In the genomic region with DNA sequence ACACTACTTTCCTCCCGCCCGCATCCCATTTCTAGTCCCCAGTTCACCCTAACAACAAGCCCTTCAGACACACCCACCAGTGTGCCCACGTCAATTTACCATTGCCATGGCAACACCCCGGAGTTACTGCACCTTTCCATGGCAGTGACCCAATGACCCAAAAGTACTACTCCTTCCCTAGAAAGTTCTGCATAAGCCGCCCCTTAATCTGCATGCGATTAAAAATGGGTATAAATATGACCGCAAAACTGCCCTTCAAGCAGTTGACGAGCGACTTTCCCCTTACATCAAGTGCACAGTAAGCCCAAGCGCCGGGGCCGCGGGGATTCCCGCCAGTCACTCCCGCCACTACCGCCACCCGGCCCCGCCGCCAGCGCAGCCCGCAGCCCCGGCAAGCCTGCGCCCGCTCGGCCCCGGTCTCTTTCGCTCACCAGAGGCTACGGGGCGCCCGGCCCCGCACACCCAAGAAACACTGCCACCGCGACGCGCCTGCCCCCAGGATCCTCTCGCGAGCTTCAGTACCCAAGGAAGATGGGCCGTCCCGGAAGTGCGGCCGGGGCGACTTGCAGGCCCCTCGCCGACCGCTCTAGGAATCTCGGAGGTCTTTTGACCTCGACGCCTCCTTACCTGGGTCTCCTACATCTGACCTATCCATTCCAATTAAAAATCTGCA, we compare ENCODE assay signal across 8 cellular contexts. TPM values are rescaled to one million over a fixed set of nuclear protein-coding genes. Genes with fewer than 3 reads are reported as not detected.
DNase-seq lines count a peak whose midpoint lies in the region; ATAC-seq and TF ChIP-seq lines count a peak whose summit lies in the region.

No MANE protein-coding gene starts in this region.

- no peaks in the 10 kb centered on the region for H3K4me1 ChIP-seq in Caco-2

- BruUV-seq in Caco-2 (replicated peaks; lab: Mats Ljungman, UMichigan): no TSS peak

- H3K36me3 ChIP-seq in Caco-2 (ENCODE audit: control insufficient read depth, insufficient read depth, low read length): no peaks in the 10 kb centered on the region

- H3K9me3 ChIP-seq in Caco-2: peaks cover 4% of the 10 kb centered on the region; the same call in 1 of the 2 replicates

- ATAC-seq in GM21576 (IDR thresholded peaks at IDR 0.05; ENCODE audit: unreplicated experiment) (peak; percentile 72), left lobe of liver (peak; percentile 96)

- H3K27ac Mint-ChIP-seq in Caco-2 (ENCODE audit: unreplicated experiment): no peak overlapping the region

- H3K27me3 Mint-ChIP-seq in Caco-2 (ENCODE audit: insufficient read depth, unreplicated experiment): peaks cover 6% of the 10 kb centered on the region

- no peak overlapping the region for H3K4me3 Mint-ChIP-seq in Caco-2 (ENCODE audit: unreplicated experiment)

- H3K36me3 Mint-ChIP-seq in Caco-2 (ENCODE audit: insufficient read depth, unreplicated experiment): no peaks in the 10 kb centered on the region

- H3K27ac ChIP-seq in dorsolateral prefrontal cortex: peak overlapping the region in 12 of 59 donors; percentile 9 to 72 (median 44)

- POLR2A ChIA-PET in Caco-2 (lab: Charles Lee): no interaction called here

- TF ChIP-seq CTCF in dorsolateral prefrontal cortex (IDR thresholded peaks at IDR 0.05 in 54 of 56, conservative IDR thresholded peaks at IDR 0.05 in 2 of 56; ENCODE audit: low read depth in 1 of 56, partially characterized antibody in 56 of 56): peak in 8 of 56 donors; percentile 4 to 26 (median 13)
- TF ChIP-seq CTCF in Caco-2 (IDR thresholded peaks at IDR 0.05; ENCODE audit: insufficient read depth in 1 of 2, low read depth in 1 of 2, low read length in 1 of 2, severe bottlenecking in 1 of 2, unreplicated experiment in 1 of 2): no peak

- H3K4me3 ChIP-seq in dorsolateral prefrontal cortex (peak overlapping the region; percentile 54 to 93 (median 80)), Caco-2 (ENCODE audit: low read depth, low read length) (no peak overlapping the region)

- peaks cover 20% of the 10 kb centered on the region for H3K9me3 Mint-ChIP-seq in Caco-2 (ENCODE audit: unreplicated experiment)

- intact Hi-C loops in dorsolateral prefrontal cortex (cut with DNase I): no loop called here
- intact Hi-C loops in Caco-2 (cut with micrococcal nuclease; ENCODE audit: unreplicated experiment): no loop called here

- peak; percentile 71 for DNase-seq in COR-L47 (lab: John Stamatoyannopoulos, UW)
- peak; percentile 44 for DNase-seq in NCI-H146 treated with DMSO at 0.1 percent for 48 hours (lab: John Stamatoyannopoulos, UW; ENCODE audit: unreplicated experiment)
- DNase-seq in activated CD4-positive, alpha-beta T cell treated with anti-CD3 and anti-CD28 coated beads for 4 hours: peak; percentile 18 to 31
- peak; percentile 52 to 89 (median 76) for DNase-seq in dorsolateral prefrontal cortex
- DNase-seq in left lobe of liver (ENCODE audit: low spot score): peak; percentile 69
- DNase-seq in stimulated activated CD4-positive, alpha-beta T cell treated with anti-CD3 and anti-CD28 coated beads, Interleukin-2, amount 100 ng/mL, for 4 hours (ENCODE audit: low read depth): peak; percentile 31
- DNase-seq in Caco-2: no peak

- CTCF ChIA-PET in Caco-2 (lab: Charles Lee): no interaction called here

- H3K4me1 Mint-ChIP-seq in Caco-2 (ENCODE audit: low read depth, unreplicated experiment): no peaks in the 10 kb centered on the region

- H3K27me3 ChIP-seq in dorsolateral prefrontal cortex (peaks cover 0 to 21% (median 0%) of the 10 kb centered on the region in 45 donors), Caco-2 (replicated peaks; ENCODE audit: control insufficient read depth, insufficient read depth, low read length) (no peaks in the 10 kb centered on the region)

RNA-seq across cellular contexts. Expression of a gene that starts 27.2 kb away (rescaled TPM):
- total RNA-seq in dorsolateral prefrontal cortex (1 to 10 TPM; 2.8 to 9.2 (median 5.1) TPM), left lobe of liver (1.8 TPM), Caco-2 (2022) (2.0 TPM in 2 replicates)

RNA-seq across cellular contexts. Expression of a gene that starts 36.7 kb away (rescaled TPM):
- total RNA-seq in dorsolateral prefrontal cortex (10 to 100 TPM in 103 of 120 experiments, 1 to 10 TPM in 17; 8.3 to 19.8 (median 12.1) TPM), left lobe of liver (1.8 TPM), Caco-2 (2022) (12.0 and 14.7 TPM in 2 replicates)

RNA-seq across cellular contexts. Expression of a gene that starts 44.2 kb away (rescaled TPM):
- total RNA-seq in dorsolateral prefrontal cortex: 10 to 100 TPM in 6 of 120 experiments, 1 to 10 TPM in 114; 2.2 to 12.3 (median 6.1) TPM
- total RNA-seq in left lobe of liver: 1.2 TPM
- total RNA-seq in Caco-2 (2022): 3.2 and 3.3 TPM in 2 replicates

Comparison
In these comparisons a context has a peak if more than half of its experiments do, and no peak if none do; other contexts are left out.
1. DNase-seq: peak in COR-L47 (single experiment), NCI-H146 treated with DMSO at 0.1 percent for 48 hours (single experiment), activated CD4-positive, alpha-beta T cell treated with anti-CD3 and anti-CD28 coated beads for 4 hours (2 of 2), dorsolateral prefrontal cortex (10 of 10), left lobe of liver (single experiment) and stimulated activated CD4-positive, alpha-beta T cell treated with anti-CD3 and anti-CD28 coated beads, Interleukin-2, amount 100 ng/mL, for 4 hours (single experiment); none in Caco-2 (0 of 2).